In the genomic region with DNA sequence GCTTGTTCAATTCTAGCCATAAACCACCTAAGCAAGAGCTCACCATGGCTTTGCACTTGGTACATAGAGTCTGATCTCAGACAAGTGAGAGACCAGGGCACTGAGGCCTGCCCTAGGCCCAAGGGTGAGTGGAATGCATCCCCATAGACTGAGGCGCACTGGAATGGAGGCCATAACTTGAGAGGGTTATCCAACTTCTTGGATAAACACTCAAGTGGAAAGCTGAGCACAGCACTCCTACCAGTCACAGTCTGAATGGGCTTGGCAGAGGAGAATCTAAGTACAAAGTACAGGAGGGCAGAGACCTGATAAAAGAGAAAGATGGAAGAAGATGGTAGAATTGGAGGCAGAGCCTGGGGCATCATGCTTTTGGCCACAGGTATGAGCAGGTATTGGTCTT, we compare ENCODE assay signal across 10 cellular contexts. TPM values are rescaled to one million over a fixed set of nuclear protein-coding genes. Genes with fewer than 3 reads are reported as not detected.
DNase-seq lines count a peak whose midpoint lies in the region; ATAC-seq and TF ChIP-seq lines count a peak whose summit lies in the region.
"Had no signal": no experiment of that assay in that cellular context is flagged by ENCODE, and none has a peak within 500 bp of the region (broad histone marks: within the 10 kb centered on the region; RNA-seq: fewer than 3 reads in every experiment).

No MANE protein-coding gene starts in this region.

- TF ChIP-seq CTCF in Calu3 (IDR thresholded peaks at IDR 0.05; ENCODE audit: unreplicated experiment) (no peak), esophagus squamous epithelium (IDR thresholded peaks at IDR 0.05) (no peak)

- H3K36me3 Mint-ChIP-seq in Calu3 (ENCODE audit: insufficient read depth, unreplicated experiment) = peaks cover 85% of the 10 kb centered on the region

- no peaks in the 10 kb centered on the region for H3K27me3 ChIP-seq in SJSA1 (replicated peaks)
- H3K27me3 ChIP-seq in esophagus squamous epithelium = no peaks in the 10 kb centered on the region
- H3K27me3 ChIP-seq in skeletal muscle satellite cell (ENCODE audit: control insufficient read depth, insufficient read depth, low read length) = no peaks in the 10 kb centered on the region

- 100% methylated on average over 1 of the region's 1 CpG for WGBS in esophagus squamous epithelium, 2 donors

- H3K4me3 Mint-ChIP-seq in Calu3 (ENCODE audit: low read depth, unreplicated experiment) = peak overlapping the region; percentile 35

- peak overlapping the region; percentile 85 for H3K9ac ChIP-seq in skeletal muscle satellite cell (ENCODE audit: low read depth, low read length)

- no peak for ATAC-seq in GM18520 (IDR thresholded peaks at IDR 0.05; ENCODE audit: unreplicated experiment)

- H3K36me3 ChIP-seq in SJSA1 (peaks cover 66% of the 10 kb centered on the region), esophagus squamous epithelium (peaks cover 22 to 90% (median 31%) of the 10 kb centered on the region in 3 donors), skeletal muscle satellite cell (ENCODE audit: insufficient read depth, low read length) (peaks cover 52% of the 10 kb centered on the region)

- CTCF ChIA-PET in Calu3 (lab: Charles Lee) = no interaction called here

- H3K9me3 Mint-ChIP-seq in Calu3 (ENCODE audit: low read depth, unreplicated experiment) = peaks cover 6% of the 10 kb centered on the region

- DNase-seq in Calu3 = no peak
- DNase-seq in SJSA1 (ENCODE audit: low read depth in 1 of 2, low spot score in 2 of 2) = no peak
- DNase-seq in esophagus squamous epithelium (lab: John Stamatoyannopoulos, UW) = no peak
- no peak for DNase-seq in iPS-NIHi11 (ENCODE audit: low spot score)
- DNase-seq in cortex of kidney (lab: John Stamatoyannopoulos, UW) = no peak
- no peak for DNase-seq in activated effector memory CD4-positive, alpha-beta T cell treated with Interleukin-2 at 50 U/mL for 16 hours
- DNase-seq: amniotic stem cell, EL had no signal

- H3K4me1 Mint-ChIP-seq in Calu3 (ENCODE audit: low read depth, unreplicated experiment) = peaks cover 57% of the 10 kb centered on the region

- BruUV-seq in Calu3 (replicated peaks; lab: Mats Ljungman, UMichigan) = no TSS peak

- H3K4me1 ChIP-seq in SJSA1 (replicated peaks) (peaks cover 44% of the 10 kb centered on the region), esophagus squamous epithelium (peaks cover 3 to 51% (median 36%) of the 10 kb centered on the region in 3 donors), skeletal muscle satellite cell (ENCODE audit: control insufficient read depth, insufficient read depth, low read length) (peaks cover 48% of the 10 kb centered on the region)

- intact Hi-C loops in Calu3 (cut with micrococcal nuclease; ENCODE audit: unreplicated experiment) (no loop called here), esophagus squamous epithelium (cut with DNase I) (no loop called here)

- no peak for TF ChIP-seq POLR2A in esophagus squamous epithelium (IDR thresholded peaks at IDR 0.05)

- no peaks in the 10 kb centered on the region for H3K27me3 Mint-ChIP-seq in Calu3 (ENCODE audit: unreplicated experiment)

- H3K27ac ChIP-seq in SJSA1 (peak overlapping the region; percentile 99), esophagus squamous epithelium (peak overlapping the region; percentile 69 to 77 (median 72))

- peak overlapping the region; percentile 63 for H3K4me2 ChIP-seq in skeletal muscle satellite cell (ENCODE audit: low read length)

- peak overlapping the region; percentile 99 for H3K27ac Mint-ChIP-seq in Calu3 (ENCODE audit: unreplicated experiment)

- no peaks in the 10 kb centered on the region for H3K9me3 ChIP-seq in SJSA1 (replicated peaks)
- H3K9me3 ChIP-seq in esophagus squamous epithelium = no peaks in the 10 kb centered on the region
- H3K9me3 ChIP-seq in skeletal muscle satellite cell (replicated peaks; ENCODE audit: low read length) = no peaks in the 10 kb centered on the region

- H3K4me3 ChIP-seq in SJSA1 = no peak overlapping the region
- no peak overlapping the region for H3K4me3 ChIP-seq in esophagus squamous epithelium
- H3K4me3 ChIP-seq in skeletal muscle satellite cell (ENCODE audit: low read length) = no peak overlapping the region

RNA-seq across cellular contexts. Expression of a gene that starts 30.4 kb away (rescaled TPM):
- total RNA-seq in Calu3 (2022) (21.4 and 22.5 TPM in 2 replicates), esophagus squamous epithelium (10 to 100 TPM in 3 of 4 donors, 1 to 10 TPM in 1; 9.0 to 22.0 (median 15.0) TPM)
- total RNA-seq in SJSA1 (2014; rRNA removed; shearing (Covaris generic)) = 0.56 and 1.6 TPM in 2 replicates
- total RNA-seq in skeletal muscle satellite cell (2012; rRNA removed) = 1.5 and 2.5 TPM in 2 replicates

RNA-seq across cellular contexts. Expression of a gene that starts 36.6 kb away (rescaled TPM):
- total RNA-seq in Calu3 (2022) (232 and 285 TPM in 2 replicates), esophagus squamous epithelium (100 to 1,000 TPM in 2 of 4 donors, 10 to 100 TPM in 2; 71.9 to 132 (median 114) TPM)
- total RNA-seq in SJSA1 (2014; rRNA removed; shearing (Covaris generic)) = 70.4 and 79.7 TPM in 2 replicates
- total RNA-seq in skeletal muscle satellite cell (2012; rRNA removed) = 72.1 and 75.3 TPM in 2 replicates
